ENCODE assay signal across 19 cellular contexts in the genomic region with DNA sequence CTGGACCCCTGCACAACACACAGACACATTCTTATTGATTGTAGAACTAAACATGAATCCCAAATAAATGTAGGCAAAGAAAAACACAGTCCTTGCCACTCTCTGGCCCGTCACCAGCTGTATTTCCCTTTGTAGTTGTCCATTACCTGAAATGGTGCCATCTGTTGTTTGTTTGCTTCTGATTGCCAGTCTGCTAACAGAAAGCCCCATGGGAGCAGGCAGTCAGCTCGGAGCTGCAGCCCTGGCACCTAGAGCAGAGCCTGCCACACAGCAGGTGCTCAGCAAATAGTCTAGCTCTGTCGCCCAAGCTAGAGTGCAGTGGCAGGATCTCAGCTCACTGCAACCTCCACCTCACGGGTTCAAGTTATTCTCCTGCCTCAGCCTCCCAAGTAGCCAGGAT. TPM values are rescaled to one million over a fixed set of nuclear protein-coding genes. Genes with fewer than 3 reads are reported as not detected.
DNase-seq lines count a peak whose midpoint lies in the region; ATAC-seq, FAIRE-seq and TF ChIP-seq lines count a peak whose summit lies in the region.
"Had no signal": no experiment of that assay in that cellular context is flagged by ENCODE, and none has a peak within 500 bp of the region (broad histone marks: within the 10 kb centered on the region; RNA-seq: fewer than 3 reads in every experiment).

No MANE protein-coding gene starts in this region.

- TF ChIP-seq CTCF in CD4-positive, alpha-beta T cell (IDR thresholded peaks at IDR 0.05) = no peak
- TF ChIP-seq CTCF in DOHH2 (IDR thresholded peaks at IDR 0.05; ENCODE audit: low read depth, low read length, poor library complexity, severe bottlenecking) (no peak), chondrocyte (IDR thresholded peaks at IDR 0.05) (no peak), spleen (IDR thresholded peaks at IDR 0.05 in 8 of 11, conservative IDR thresholded peaks at IDR 0.05 in 3 of 11) (no peak), ascending aorta (IDR thresholded peaks at IDR 0.05) (no peak)

- peaks cover 46% of the 10 kb centered on the region for H3K27me3 Mint-ChIP-seq in CD4-positive, alpha-beta T cell
- peaks cover 22% of the 10 kb centered on the region for H3K27me3 Mint-ChIP-seq in chondrocyte (ENCODE audit: low read depth)

- WGBS in spleen, 5 donors = 66 to 79% (median 78%) methylated on average over 4 of the region's 4 CpGs

- no peaks in the 10 kb centered on the region for H4K20me1 ChIP-seq in DOHH2 (ENCODE audit: control insufficient read depth, insufficient read depth, low read depth, low read length)

- POLR2A ChIA-PET in CD4-positive, alpha-beta T cell (lab: Charles Lee) = interaction anchor here (2.1 kb wide), 1 partner anchor 15 kb away, joined by 6 read pairs; no protein-coding TSS in a partner anchor

- no peak for TF ChIP-seq POLR2A in spleen (IDR thresholded peaks at IDR 0.05)
- no peak for TF ChIP-seq POLR2A in GM12891 (IDR thresholded peaks at IDR 0.05; ENCODE audit: low read depth, low read length)

- H3K79me2 ChIP-seq in DOHH2 (ENCODE audit: control insufficient read depth, low read length) = 0 out of 2 replicates have a peak, but pooled peaks cover 2% of the 10 kb centered on the region

- no peaks in the 10 kb centered on the region for H3K9me3 ChIP-seq in CD4-positive, alpha-beta T cell (ENCODE audit: control insufficient read depth, low read length)
- H3K9me3 ChIP-seq in DOHH2 (ENCODE audit: control insufficient read depth, insufficient read depth, low read length) = peaks cover 7% of the 10 kb centered on the region
- peaks cover 0 to 6% (median 0%) of the 10 kb centered on the region in 8 donors for H3K9me3 ChIP-seq in spleen
- H3K9me3 ChIP-seq in ascending aorta = no peaks in the 10 kb centered on the region
- H3K9me3 ChIP-seq: sigmoid colon had no signal

- no peak overlapping the region for H3K27ac ChIP-seq in CD4-positive, alpha-beta T cell (ENCODE audit: low read depth, low read length)
- H3K27ac ChIP-seq in DOHH2 (ENCODE audit: low read depth, low read length) (peak overlapping the region; percentile 97), spleen (no peak overlapping the region), ascending aorta (no peak overlapping the region)
- H3K27ac ChIP-seq: sigmoid colon had no signal

- peaks cover 23% of the 10 kb centered on the region for H3K4me1 Mint-ChIP-seq in CD4-positive, alpha-beta T cell (ENCODE audit: low read depth)
- H3K4me1 Mint-ChIP-seq in chondrocyte (ENCODE audit: low read depth) = no peaks in the 10 kb centered on the region

- DNase-seq in CD4-positive, alpha-beta T cell = no peak
- DNase-seq in NCI-H2171 treated with DMSO at 0.1 percent for 48 hours (lab: John Stamatoyannopoulos, UW) (peak; percentile 92), chondrocyte (ENCODE audit: low spot score) (peak; percentile 24), spleen (no peak), GM12891 (ENCODE audit: insufficient read length, low spot score) (no peak), ascending aorta (ENCODE audit: low spot score in 2 of 2) (no peak)
- DNase-seq in stimulated activated CD4-positive, alpha-beta T cell treated with anti-CD3 and anti-CD28 coated beads, Interleukin-15, amount 100 ng/mL, for 24 hours = no peak
- DNase-seq: activated B cell treated with CpG ODN at 0.5 μM for 24 hours; activated gamma-delta T cell; amniotic stem cell; nucleus accumbens; Right ventricle myocardium superior; sigmoid colon; stimulated activated CD4-positive, alpha-beta T cell treated with anti-CD3 and anti-CD28 coated beads, Interleukin-2, amount 100 ng/mL, for 48 hours; substantia nigra had no signal

- CTCF ChIA-PET in CD4-positive, alpha-beta T cell (lab: Charles Lee) = no interaction called here

- H3F3A ChIP-seq in DOHH2 (ENCODE audit: control insufficient read depth, insufficient read depth) = peaks cover 42% of the 10 kb centered on the region

- peak overlapping the region; percentile 76 for H3K4me3 ChIP-seq in DOHH2 (ENCODE audit: low read length)
- H3K4me3 ChIP-seq in spleen = no peak overlapping the region
- H3K4me3 ChIP-seq in ascending aorta = no peak overlapping the region
- H3K4me3 ChIP-seq: sigmoid colon had no signal

- ATAC-seq in CD4-positive, alpha-beta T cell (ENCODE audit: poor library complexity) = no peak

- H3K4me1 ChIP-seq in DOHH2 (ENCODE audit: control insufficient read depth, low read length) (peaks cover 96% of the 10 kb centered on the region), spleen (peaks cover 3 to 37% (median 35%) of the 10 kb centered on the region in 6 donors), ascending aorta (peaks cover 4 to 7% of the 10 kb centered on the region in 2 donors)

- H3K27ac Mint-ChIP-seq in CD4-positive, alpha-beta T cell = no peak overlapping the region
- H3K27ac Mint-ChIP-seq in chondrocyte (ENCODE audit: unreplicated experiment) = no peak overlapping the region
- H3K27ac Mint-ChIP-seq: activated B cell treated with CpG ODN at 0.5 μM for 24 hours; T-helper 1 cell treated with Interleukin-12 subunit alpha and Interleukin-12 subunit beta and Interleukin-4 antibody, amounts not matched to agents 30 μg/mL and 1 μg/mL, for 36 hours had no signal

- H3K4me3 Mint-ChIP-seq in CD4-positive, alpha-beta T cell = peak overlapping the region; percentile 37
- H3K4me3 Mint-ChIP-seq in chondrocyte (ENCODE audit: unreplicated experiment) = no peak overlapping the region
- H3K4me3 Mint-ChIP-seq: activated B cell treated with CpG ODN at 0.5 μM for 24 hours; T-helper 1 cell treated with Interleukin-12 subunit alpha and Interleukin-12 subunit beta and Interleukin-4 antibody, amounts not matched to agents 30 μg/mL and 1 μg/mL, for 36 hours had no signal

- 0 out of 2 replicates have a peak, but pooled peaks cover 3% of the 10 kb centered on the region for H3K36me3 ChIP-seq in DOHH2 (ENCODE audit: control insufficient read depth, low read length)
- no peaks in the 10 kb centered on the region for H3K36me3 ChIP-seq in spleen
- no peaks in the 10 kb centered on the region for H3K36me3 ChIP-seq in ascending aorta
- H3K36me3 ChIP-seq: sigmoid colon had no signal

- no peaks in the 10 kb centered on the region for H3K9me2 ChIP-seq in DOHH2 (replicated peaks; ENCODE audit: control insufficient read depth, low read length)

- H3K4me2 ChIP-seq in DOHH2 (ENCODE audit: low read length) = peak overlapping the region; percentile 96

- no peak for FAIRE-seq in GM12891 (lab: Jason Lieb, UNC)
- FAIRE-seq: colon had no signal

- no peaks in the 10 kb centered on the region for H3K9me3 Mint-ChIP-seq in CD4-positive, alpha-beta T cell
- peaks cover 6% of the 10 kb centered on the region for H3K9me3 Mint-ChIP-seq in chondrocyte (ENCODE audit: low read depth)

- peaks cover 36% of the 10 kb centered on the region for H3K27me3 ChIP-seq in CD4-positive, alpha-beta T cell (ENCODE audit: control insufficient read depth, insufficient read depth, low read length)
- H3K27me3 ChIP-seq in DOHH2 (ENCODE audit: control insufficient read depth, low read length) (no peaks in the 10 kb centered on the region), spleen (replicated peaks in 1 of 7) (peaks cover 0 to 58% (median 40%) of the 10 kb centered on the region in 7 donors), ascending aorta (peaks cover 28% of the 10 kb centered on the region)

- H3K36me3 Mint-ChIP-seq in CD4-positive, alpha-beta T cell (ENCODE audit: low read depth) = no peaks in the 10 kb centered on the region
- H3K36me3 Mint-ChIP-seq in chondrocyte (ENCODE audit: low read depth) = no peaks in the 10 kb centered on the region

- intact Hi-C loops in CD4-positive, alpha-beta T cell (cut with DNase I, micrococcal nuclease) = no loop called here
- intact Hi-C loops in spleen (cut with DNase I; ENCODE audit: low total_unique reads) = no loop called here
- intact Hi-C loops in ascending aorta (cut with DNase I) = no loop called here

TF ChIP-seq in GM12891, 5 proteins besides CTCF, POLR2A, EP300 and RAD21:
- TF ChIP-seq POLR2AphosphoS5 (IDR thresholded peaks at IDR 0.05; ENCODE audit: low read depth, low read length) = no peak
- TF ChIP-seq TAF1 (IDR thresholded peaks at IDR 0.05; ENCODE audit: low read depth, low read length) = no peak
- no peak for TF ChIP-seq SPI1 (IDR thresholded peaks at IDR 0.05; ENCODE audit: low read depth, low read length)
- no peak for TF ChIP-seq POU2F2 (IDR thresholded peaks at IDR 0.05; ENCODE audit: low read depth, low read length)
- no peak for TF ChIP-seq PAX5 (IDR thresholded peaks at IDR 0.05; ENCODE audit: insufficient read depth, low read length, severe bottlenecking)

RNA-seq across cellular contexts. Expression of gene CPLX1, which starts 28.9 kb away (rescaled TPM):
- 1 to 10 TPM; 1.5 TPM for total RNA-seq in CD4-positive, alpha-beta T cell
- total RNA-seq in chondrocyte (not detected in 3 replicates), spleen (10 to 100 TPM in 4 of 7 donors, 1 to 10 TPM in 3; 1.3 to 20.7 (median 12.4) TPM), ascending aorta (1.1 TPM)
- polyA plus RNA-seq in spleen = 10 to 100 TPM in 2 of 3 donors, 1 to 10 TPM in 1; 5.1 to 12.3 (median 10.7) TPM
- polyA plus RNA-seq in GM12891 (2012; ENCODE audit: low read depth, missing spikeins) = 0.73 TPM
- total RNA-seq: activated B cell treated with CpG ODN at 0.5 μM for 24 hours, fibroblast of villous mesenchyme had no signal

Comparison
In these comparisons a context has a peak if more than half of its experiments do, and no peak if none do; other contexts are left out.
1. DNase-seq: peak in NCI-H2171 treated with DMSO at 0.1 percent for 48 hours (single experiment) and chondrocyte (single experiment); none in CD4-positive, alpha-beta T cell (0 of 10), stimulated activated CD4-positive, alpha-beta T cell treated with anti-CD3 and anti-CD28 coated beads, Interleukin-15, amount 100 ng/mL, for 24 hours (single experiment), spleen (single experiment), GM12891 (single experiment) and ascending aorta (0 of 2).